Comparison of ENCODE assay signal across 12 cellular contexts in the genomic region with DNA sequence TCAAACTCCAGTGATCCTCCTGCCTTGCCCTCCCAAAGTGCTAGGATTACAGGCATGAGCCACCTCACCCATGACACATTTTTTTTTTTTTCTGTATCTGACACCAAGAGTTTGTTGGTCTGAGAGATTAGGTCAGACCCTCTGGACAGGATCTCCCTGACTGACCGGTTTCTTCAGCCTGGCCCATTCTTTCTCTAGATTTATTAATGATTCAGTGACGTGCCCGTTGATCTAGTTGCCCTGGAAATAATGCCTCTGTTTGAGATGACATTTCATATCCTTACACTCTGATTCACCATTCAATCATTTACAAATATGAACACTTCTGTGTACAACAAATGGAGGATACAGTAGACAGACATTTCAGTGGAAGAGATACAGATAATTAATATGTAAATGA. TPM values are rescaled to one million over a fixed set of nuclear protein-coding genes. Genes with fewer than 3 reads are reported as not detected.
DNase-seq lines count a peak whose midpoint lies in the region; ATAC-seq, FAIRE-seq and TF ChIP-seq lines count a peak whose summit lies in the region.
"Had no signal": no experiment of that assay in that cellular context is flagged by ENCODE, and none has a peak within 500 bp of the region (broad histone marks: within the 10 kb centered on the region; RNA-seq: fewer than 3 reads in every experiment).

No MANE protein-coding gene starts in this region.

- no peak overlapping the region for H3K27ac Mint-ChIP-seq in activated CD4-positive, alpha-beta T cell treated with anti-CD3 and anti-CD28 coated beads, Interleukin-2, amount 10 ng/mL, durations not matched to agents 7 days and 5 days
- no peak overlapping the region for H3K27ac Mint-ChIP-seq in neural progenitor cell

- TF ChIP-seq CTCF in Loucy (conservative IDR thresholded peaks at IDR 0.05; ENCODE audit: low read length) (no peak), bronchial epithelial cell (IDR thresholded peaks at IDR 0.05; ENCODE audit: insufficient read depth, low read length, severe bottlenecking) (no peak), neural progenitor cell (IDR thresholded peaks at IDR 0.05) (no peak)

- H3K27me3 ChIP-seq in Loucy (ENCODE audit: insufficient read depth, low read length, poor library complexity, severe bottlenecking) (no peaks in the 10 kb centered on the region), bronchial epithelial cell (ENCODE audit: control insufficient read depth, insufficient read depth, low read length) (no peaks in the 10 kb centered on the region), neural progenitor cell (peaks cover 31% of the 10 kb centered on the region)

- H3K27ac ChIP-seq in neural progenitor cell: no peak overlapping the region

- H4K20me1 ChIP-seq in Loucy (ENCODE audit: insufficient read depth, low read length, poor library complexity, severe bottlenecking): peaks cover 8% of the 10 kb centered on the region
- peaks cover 12% of the 10 kb centered on the region for H4K20me1 ChIP-seq in neural progenitor cell (ENCODE audit: low read depth)

- H3K4me2 ChIP-seq in Loucy (ENCODE audit: low read depth, low read length, poor library complexity, severe bottlenecking) (no peak overlapping the region), neural progenitor cell (no peak overlapping the region)

- peaks cover 12% of the 10 kb centered on the region for H3K36me3 Mint-ChIP-seq in activated CD4-positive, alpha-beta T cell treated with anti-CD3 and anti-CD28 coated beads, Interleukin-2, amount 10 ng/mL, durations not matched to agents 7 days and 5 days (ENCODE audit: low read depth)
- H3K36me3 Mint-ChIP-seq in neural progenitor cell: peaks cover 14% of the 10 kb centered on the region

- peaks cover 6% of the 10 kb centered on the region for H3K9me3 Mint-ChIP-seq in activated CD4-positive, alpha-beta T cell treated with anti-CD3 and anti-CD28 coated beads, Interleukin-2, amount 10 ng/mL, durations not matched to agents 7 days and 5 days
- peaks cover 9% of the 10 kb centered on the region for H3K9me3 Mint-ChIP-seq in neural progenitor cell

- peaks cover 36% of the 10 kb centered on the region for H3K79me2 ChIP-seq in Loucy (ENCODE audit: insufficient read depth, low read length)
- H3K79me2 ChIP-seq in neural progenitor cell (ENCODE audit: low read depth): peaks cover 35% of the 10 kb centered on the region

- H3K36me3 ChIP-seq in Loucy (ENCODE audit: insufficient read depth, low read length) (no peaks in the 10 kb centered on the region), bronchial epithelial cell (ENCODE audit: control insufficient read depth, insufficient read depth, low read length) (no peaks in the 10 kb centered on the region), neural progenitor cell (no peaks in the 10 kb centered on the region)

- no peak for DNase-seq in activated CD4-positive, alpha-beta T cell treated with anti-CD3 and anti-CD28 coated beads, Interleukin-2, amount 10 ng/mL, durations not matched to agents 7 days and 5 days
- DNase-seq in activated CD4-positive, alpha-beta T cell treated with anti-CD3 and anti-CD28 coated beads, Interleukin-2, amount 50 U/mL, for 4 hours: no peak
- peak; percentile 91 for DNase-seq in bronchial epithelial cell (ENCODE audit: low read depth)
- no peak for DNase-seq in neural progenitor cell (ENCODE audit: low spot score)
- DNase-seq: activated gamma-delta T cell treated with Interleukin-2 at 50 U/mL for 16 hours, GF-D8, NCI-H2029, T1000 had no signal

- H3K4me1 Mint-ChIP-seq in activated CD4-positive, alpha-beta T cell treated with anti-CD3 and anti-CD28 coated beads, Interleukin-2, amount 10 ng/mL, durations not matched to agents 7 days and 5 days: peaks cover 30% of the 10 kb centered on the region
- H3K4me1 Mint-ChIP-seq in neural progenitor cell: peaks cover 14% of the 10 kb centered on the region

- FAIRE-seq in bronchial epithelial cell (lab: Jason Lieb, UNC): no peak

- H2AFZ ChIP-seq in Loucy (ENCODE audit: low read length): 0 out of 2 replicates have a peak overlapping the region, but pooled peaks have one; percentile 12
- H2AFZ ChIP-seq in neural progenitor cell (replicated peaks): no peak overlapping the region

- POLR2A ChIA-PET in activated CD4-positive, alpha-beta T cell treated with anti-CD3 and anti-CD28 coated beads, Interleukin-2, amount 10 ng/mL, durations not matched to agents 7 days and 5 days (lab: Charles Lee): no interaction called here

- H3K4me3 ChIP-seq in Loucy (ENCODE audit: low read length, poor library complexity, severe bottlenecking) (no peak overlapping the region), bronchial epithelial cell (ENCODE audit: low read depth, low read length) (no peak overlapping the region), neural progenitor cell (no peak overlapping the region)

- CTCF ChIA-PET in activated CD4-positive, alpha-beta T cell treated with anti-CD3 and anti-CD28 coated beads, Interleukin-2, amount 10 ng/mL, durations not matched to agents 7 days and 5 days (lab: Charles Lee): interaction anchor here (1.2 kb wide), 2 partner anchors 8 to 12 kb away, joined by 3 to 4 read pairs; no protein-coding TSS in a partner anchor

- peaks cover 16% of the 10 kb centered on the region for H3K4me1 ChIP-seq in Loucy (ENCODE audit: insufficient read depth, low read length, poor library complexity, severe bottlenecking)
- peaks cover 8% of the 10 kb centered on the region for H3K4me1 ChIP-seq in neural progenitor cell

- no peaks in the 10 kb centered on the region for H3K27me3 Mint-ChIP-seq in activated CD4-positive, alpha-beta T cell treated with anti-CD3 and anti-CD28 coated beads, Interleukin-2, amount 10 ng/mL, durations not matched to agents 7 days and 5 days
- H3K27me3 Mint-ChIP-seq in neural progenitor cell (ENCODE audit: insufficient read depth, low read depth): peaks cover 4% of the 10 kb centered on the region

- H3K4me3 Mint-ChIP-seq in activated CD4-positive, alpha-beta T cell treated with anti-CD3 and anti-CD28 coated beads, Interleukin-2, amount 10 ng/mL, durations not matched to agents 7 days and 5 days: peak overlapping the region; percentile 2
- H3K4me3 Mint-ChIP-seq in neural progenitor cell: peak overlapping the region; percentile 72

- no peaks in the 10 kb centered on the region for H3F3A ChIP-seq in Loucy (ENCODE audit: low read depth)
- no peaks in the 10 kb centered on the region for H3F3A ChIP-seq in neural progenitor cell (ENCODE audit: low read depth)

- H3K9me3 ChIP-seq in Loucy (ENCODE audit: insufficient read depth, low read depth, low read length) (0 out of 2 replicates have a peak, but pooled peaks cover 4% of the 10 kb centered on the region), neural progenitor cell (ENCODE audit: low read depth) (no peaks in the 10 kb centered on the region)

- no peaks in the 10 kb centered on the region for H3K9me2 ChIP-seq in Loucy (replicated peaks; ENCODE audit: low read depth, low read length)

- ATAC-seq in HG03571 (IDR thresholded peaks at IDR 0.05; ENCODE audit: unreplicated experiment): no peak
- no peak for ATAC-seq in GM18907 (IDR thresholded peaks at IDR 0.05; ENCODE audit: unreplicated experiment)
- no peak for ATAC-seq in GM21381 (IDR thresholded peaks at IDR 0.05; ENCODE audit: unreplicated experiment)

- H3K9ac ChIP-seq in Loucy (ENCODE audit: low read depth, low read length, poor library complexity, severe bottlenecking) (no peak overlapping the region), neural progenitor cell (no peak overlapping the region)

RNA-seq across cellular contexts. Expression of a gene that starts 1.4 kb away (rescaled TPM):
- 10 to 100 TPM; 11.1 to 15.9 TPM for total RNA-seq in activated CD4-positive, alpha-beta T cell treated with anti-CD3 and anti-CD28 coated beads, Interleukin-2, amount 10 ng/mL, durations not matched to agents 7 days and 5 days
- total RNA-seq in bronchial epithelial cell (5.8 and 6.1 TPM in 2 replicates), neural progenitor cell (ENCODE audit: low replicate concordance) (11.2 and 15.7 TPM in 2 replicates)

RNA-seq across cellular contexts. Expression of a gene that starts 23.9 kb away (rescaled TPM):
- 10 to 100 TPM; 19.0 to 21.7 TPM for total RNA-seq in activated CD4-positive, alpha-beta T cell treated with anti-CD3 and anti-CD28 coated beads, Interleukin-2, amount 10 ng/mL, durations not matched to agents 7 days and 5 days
- total RNA-seq in bronchial epithelial cell (9.5 and 11.3 TPM in 2 replicates), neural progenitor cell (ENCODE audit: low replicate concordance) (5.5 and 12.0 TPM in 2 replicates)

RNA-seq across cellular contexts. Expression of a gene that starts 42.7 kb away (rescaled TPM):
- total RNA-seq in activated CD4-positive, alpha-beta T cell treated with anti-CD3 and anti-CD28 coated beads, Interleukin-2, amount 10 ng/mL, durations not matched to agents 7 days and 5 days: 10 to 100 TPM; 28.2 to 29.4 TPM
- total RNA-seq in bronchial epithelial cell: 23.2 and 27.3 TPM in 2 replicates
- 15.9 and 28.0 TPM in 2 replicates for total RNA-seq in neural progenitor cell (ENCODE audit: low replicate concordance)
